19 cellular contexts compared by ENCODE assay signal in the genomic region with DNA sequence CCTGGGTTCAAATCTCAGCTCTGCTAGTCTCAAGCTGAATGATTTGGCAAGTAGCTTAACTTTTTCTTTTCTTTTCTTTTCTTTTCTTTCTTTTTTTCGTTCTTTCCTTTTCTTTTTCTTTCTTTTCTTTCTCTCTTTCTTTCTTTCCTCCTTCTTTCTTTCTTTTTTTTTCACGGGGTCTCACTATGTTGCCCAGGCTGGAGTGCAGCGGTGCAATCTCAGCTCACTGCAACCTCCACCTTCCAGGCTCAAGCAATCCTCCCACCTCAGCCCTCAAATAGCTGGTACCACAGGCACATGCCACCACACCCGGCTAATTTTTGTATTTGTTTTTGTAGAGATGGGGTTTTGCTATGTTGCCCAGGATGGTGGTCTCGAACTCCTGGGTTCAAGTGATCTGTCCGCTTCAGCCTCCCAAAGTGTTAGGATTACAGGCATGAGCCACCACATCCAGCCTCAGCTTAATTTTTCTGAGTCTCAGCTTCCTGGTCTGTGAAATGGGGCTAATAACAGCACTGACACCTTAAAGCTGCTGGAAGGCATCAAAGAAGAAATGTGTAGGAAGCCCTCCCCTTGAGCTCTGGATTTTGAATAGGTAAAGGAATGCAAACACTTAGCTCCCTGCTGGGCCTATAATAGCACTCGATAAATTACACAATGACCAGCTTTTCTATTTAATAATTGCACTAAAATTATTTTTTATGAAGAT.
"Had no signal": no experiment of that assay in that cellular context is flagged by ENCODE, and none has a peak within 500 bp of the region (broad histone marks: within the 10 kb centered on the region; RNA-seq: fewer than 3 reads in every experiment).

No MANE protein-coding gene starts in this region.

- H3K9me3 ChIP-seq: heart left ventricle, mucosa of descending colon, pancreas had no signal

- FAIRE-seq: frontal cortex, pancreas, urothelium cell line had no signal

- H3K27ac ChIP-seq: coronary artery, heart left ventricle, pancreas had no signal

- H3K4me1 Mint-ChIP-seq: naive thymus-derived CD8-positive, alpha-beta T cell had no signal

- H3K36me3 ChIP-seq: heart left ventricle, pancreas had no signal

- H3K4me1 ChIP-seq: heart left ventricle, pancreas had no signal

- H3K4me3 ChIP-seq: coronary artery, heart left ventricle, mucosa of descending colon, pancreas, smooth muscle cell had no signal

- H3K27ac Mint-ChIP-seq: progenitor cell of endocrine pancreas had no signal

- ATAC-seq: heart left ventricle; left lobe of liver; mucosa of descending colon; naive thymus-derived CD8-positive, alpha-beta T cell; pancreas; right cardiac atrium had no signal

- H3K4me2 ChIP-seq: smooth muscle cell had no signal

- H3K9me3 Mint-ChIP-seq: naive thymus-derived CD8-positive, alpha-beta T cell had no signal

- H3K4me3 Mint-ChIP-seq: naive thymus-derived CD8-positive, alpha-beta T cell had no signal

- H3K36me3 Mint-ChIP-seq: naive thymus-derived CD8-positive, alpha-beta T cell had no signal

- H3K27me3 ChIP-seq: pancreas had no signal

- DNase-seq: effector CD8-positive, alpha-beta T cell; heart left ventricle; hippocampal formation; islet precursor cell; mammary epithelial cell; mucosa of descending colon; naive thymus-derived CD8-positive, alpha-beta T cell; nucleus accumbens; pancreas; right cardiac atrium; stimulated activated CD4-positive, alpha-beta T cell treated with anti-CD3 and anti-CD28 coated beads, Interleukin-2, amount 100 ng/mL, for 48 hours; stimulated activated naive CD4-positive, alpha-beta T cell treated with Interleukin-2 at 50 U/mL for 16 hours; trophoblast cell had no signal
